Comparison of ENCODE assay signal across 13 cellular contexts in genomic region chr1:225762444-225762843, GRCh38. TPM values are rescaled to one million over a fixed set of nuclear protein-coding genes. Genes with fewer than 3 reads are reported as not detected.
A peak's percentile ranks its signal among the peaks of the same experiment; 100 is the strongest.
DNase-seq lines count a peak whose midpoint lies in the region; ATAC-seq and TF ChIP-seq lines count a peak whose summit lies in the region.
"Had no signal": no experiment of that assay in that cellular context is flagged by ENCODE, and none has a peak within 500 bp of the region (broad histone marks: within the 10 kb centered on the region; RNA-seq: fewer than 3 reads in every experiment).

No MANE protein-coding gene starts in this region.

- peaks cover 18% of the 10 kb centered on the region for H3K4me1 Mint-ChIP-seq in dendritic cell treated with granulocyte-macrophage colony-stimulating factor and Interleukin-4, amounts not matched to agents 40 ng/mL and 50 ng/mL, for 4 days (ENCODE audit: low read depth)
- peaks cover 66% of the 10 kb centered on the region for H3K4me1 Mint-ChIP-seq in nephron
- H3K4me1 Mint-ChIP-seq: natural killer cell had no signal

- H3K27me3 ChIP-seq in cardiac muscle cell (no peaks in the 10 kb centered on the region), uterus (no peaks in the 10 kb centered on the region)

- no peak for ATAC-seq in Right ventricle myocardium inferior
- no peak for ATAC-seq in HG03280 (IDR thresholded peaks at IDR 0.05; ENCODE audit: unreplicated experiment)
- ATAC-seq: activated naive CD4-positive, alpha-beta T cell treated with anti-CD3 and anti-CD28 coated beads, Interleukin-2, amount 50 U/mL, for 72 hours; natural killer cell had no signal

- H3K4me1 ChIP-seq in cardiac muscle cell (ENCODE audit: low read depth) (peaks cover 19% of the 10 kb centered on the region), uterus (peaks cover 6 to 22% of the 10 kb centered on the region in 2 donors)

- H3K27ac ChIP-seq in cardiac muscle cell (peak overlapping the region; percentile 70), uterus (peak overlapping the region; percentile 61 to 68)

- no peak for TF ChIP-seq POLR2A in uterus (IDR thresholded peaks at IDR 0.05)

- TF ChIP-seq CTCF in cardiac muscle cell (IDR thresholded peaks at IDR 0.05; ENCODE audit: low read depth, low read length) (no peak), nephron (IDR thresholded peaks at IDR 0.05; ENCODE audit: unreplicated experiment in 3 of 3) (no peak), uterus (IDR thresholded peaks at IDR 0.05) (no peak)

- H3K27ac Mint-ChIP-seq in dendritic cell treated with granulocyte-macrophage colony-stimulating factor and Interleukin-4, amounts not matched to agents 40 ng/mL and 50 ng/mL, for 4 days, result peak overlapping the region; percentile 64
- H3K27ac Mint-ChIP-seq in nephron, result peak overlapping the region; percentile 89 to 99 (median 99)
- H3K27ac Mint-ChIP-seq: activated naive CD4-positive, alpha-beta T cell treated with anti-CD3 and anti-CD28 coated beads, Interleukin-2, amount 50 U/mL, for 72 hours; natural killer cell; T-helper 2 cell treated with Interferon-gamma antibody and Interleukin-4, amounts not matched to agents 5 μg/mL and 100 μg/mL, for 36 hours had no signal

- no peak overlapping the region for H3K4me3 ChIP-seq in cardiac muscle cell
- no peak overlapping the region for H3K4me3 ChIP-seq in uterus

- H3K9me3 Mint-ChIP-seq in dendritic cell treated with granulocyte-macrophage colony-stimulating factor and Interleukin-4, amounts not matched to agents 40 ng/mL and 50 ng/mL, for 4 days, result no peaks in the 10 kb centered on the region
- no peaks in the 10 kb centered on the region for H3K9me3 Mint-ChIP-seq in nephron
- H3K9me3 Mint-ChIP-seq: activated naive CD4-positive, alpha-beta T cell treated with anti-CD3 and anti-CD28 coated beads, Interleukin-2, amount 50 U/mL, for 72 hours; natural killer cell; T-helper 2 cell treated with Interferon-gamma antibody and Interleukin-4, amounts not matched to agents 5 μg/mL and 100 μg/mL, for 36 hours had no signal

- H3K36me3 ChIP-seq in cardiac muscle cell, result no peaks in the 10 kb centered on the region
- H3K36me3 ChIP-seq in uterus, result no peaks in the 10 kb centered on the region

- intact Hi-C loops in Right ventricle myocardium inferior (cut with DNase I), result no loop called here
- intact Hi-C loops in dendritic cell treated with granulocyte-macrophage colony-stimulating factor and Interleukin-4, amounts not matched to agents 40 ng/mL and 50 ng/mL, for 4 days (cut with micrococcal nuclease), result no loop called here
- intact Hi-C loops in uterus (cut with DNase I; ENCODE audit: low total_unique reads), result no loop called here

- H3K27me3 Mint-ChIP-seq in dendritic cell treated with granulocyte-macrophage colony-stimulating factor and Interleukin-4, amounts not matched to agents 40 ng/mL and 50 ng/mL, for 4 days, result no peaks in the 10 kb centered on the region
- no peaks in the 10 kb centered on the region for H3K27me3 Mint-ChIP-seq in nephron (ENCODE audit: low read depth)

- peak in 1 of 2 donors; percentile 32 for DNase-seq in cardiac muscle cell (ENCODE audit: low read depth in 1 of 2, low spot score in 1 of 2)
- DNase-seq in Right ventricle myocardium inferior (ENCODE audit: missing footprints), result no peak
- DNase-seq in uterus, result peak in 1 of 2 donors; percentile 38
- no peak for DNase-seq in activated CD4-positive, alpha-beta T cell treated with anti-CD3 and anti-CD28 coated beads, Interleukin-2, amount 50 U/mL, for 48 hours
- DNase-seq in stimulated activated CD4-positive, alpha-beta T cell treated with anti-CD3 and anti-CD28 coated beads, Interleukin-15, amount 100 ng/mL, for 24 hours, result no peak
- DNase-seq: natural killer cell; stimulated activated CD4-positive, alpha-beta T cell treated with anti-CD3 and anti-CD28 coated beads, Interleukin-2, amount 100 ng/mL, for 24 hours; stimulated activated naive CD4-positive, alpha-beta T cell treated with Interleukin-2 at 50 U/mL for 16 hours had no signal

- H3K4me3 Mint-ChIP-seq in dendritic cell treated with granulocyte-macrophage colony-stimulating factor and Interleukin-4, amounts not matched to agents 40 ng/mL and 50 ng/mL, for 4 days, result no peak overlapping the region
- H3K4me3 Mint-ChIP-seq in nephron, result peak overlapping the region in 2 of 3 experiments; percentile 43 to 60
- H3K4me3 Mint-ChIP-seq: natural killer cell; T-helper 2 cell treated with Interferon-gamma antibody and Interleukin-4, amounts not matched to agents 5 μg/mL and 100 μg/mL, for 36 hours had no signal

- no peaks in the 10 kb centered on the region for H3K9me3 ChIP-seq in cardiac muscle cell (ENCODE audit: low read depth)
- H3K9me3 ChIP-seq in uterus, result no peaks in the 10 kb centered on the region

- no peaks in the 10 kb centered on the region for H3K36me3 Mint-ChIP-seq in dendritic cell treated with granulocyte-macrophage colony-stimulating factor and Interleukin-4, amounts not matched to agents 40 ng/mL and 50 ng/mL, for 4 days (ENCODE audit: low read depth)
- H3K36me3 Mint-ChIP-seq in nephron (ENCODE audit: low read depth), result no peaks in the 10 kb centered on the region
- H3K36me3 Mint-ChIP-seq: activated naive CD4-positive, alpha-beta T cell treated with anti-CD3 and anti-CD28 coated beads, Interleukin-2, amount 50 U/mL, for 72 hours; natural killer cell had no signal

RNA-seq across cellular contexts. Expression of gene SRP9, which starts 15.2 kb away (rescaled TPM):
- total RNA-seq in cardiac muscle cell (167 and 241 TPM in 2 replicates), Right ventricle myocardium inferior (192 TPM), uterus (100 to 1,000 TPM; 169 to 551 (median 202) TPM)
- 435 and 466 TPM in 2 replicates for polyA plus RNA-seq in cardiac muscle cell

RNA-seq across cellular contexts. Expression of gene EPHX1, which starts 47.5 kb away (rescaled TPM):
- 15.8 and 18.0 TPM in 2 replicates for total RNA-seq in cardiac muscle cell
- polyA plus RNA-seq in cardiac muscle cell, result 18.7 and 33.8 TPM in 2 replicates
- total RNA-seq in Right ventricle myocardium inferior, result 76.0 TPM
- 100 to 1,000 TPM in 1 of 4 donors, 10 to 100 TPM in 3; 51.2 to 156 (median 55.3) TPM for total RNA-seq in uterus
